Comparison of ENCODE assay signal across 23 cellular contexts in genomic region chr18:12281861-12282260, GRCh38. TPM values are rescaled to one million over a fixed set of nuclear protein-coding genes. Genes with fewer than 3 reads are reported as not detected.
DNase-seq lines count a peak whose midpoint lies in the region; ATAC-seq and TF ChIP-seq lines count a peak whose summit lies in the region.
"Had no signal": no experiment of that assay in that cellular context is flagged by ENCODE, and none has a peak within 500 bp of the region (broad histone marks: within the 10 kb centered on the region; RNA-seq: fewer than 3 reads in every experiment).

No MANE protein-coding gene starts in this region.

- H3K18ac ChIP-seq in mesenchymal stem cell (ENCODE audit: low read depth in 1 of 2, low read length in 2 of 2), result peak overlapping the region; percentile 29 to 70

- H3F3A ChIP-seq in smooth muscle cell (ENCODE audit: low read depth), result peaks cover 7% of the 10 kb centered on the region

- H3K27ac ChIP-seq in HCT116 (ENCODE audit: low read depth, low read length) (no peak overlapping the region), ascending aorta (peak overlapping the region; percentile 35 to 59), mesenchymal stem cell (ENCODE audit: low read length, poor library complexity, severe bottlenecking) (no peak overlapping the region), smooth muscle cell (ENCODE audit: low read depth) (peak overlapping the region; percentile 91), caudate nucleus (ENCODE audit: low read depth, low read length) (no peak overlapping the region)
- H3K27ac ChIP-seq: SK-N-MC, tibial nerve had no signal

- no peaks in the 10 kb centered on the region for H3K36me3 ChIP-seq in HCT116 (ENCODE audit: control insufficient read depth in 1 of 2, insufficient read depth in 2 of 2, low read length in 2 of 2)
- H3K36me3 ChIP-seq in ascending aorta, result no peaks in the 10 kb centered on the region
- H3K36me3 ChIP-seq in mesenchymal stem cell (ENCODE audit: control insufficient read depth in 1 of 2, insufficient read depth in 2 of 2, low read depth in 1 of 2, low read length in 2 of 2), result no peaks in the 10 kb centered on the region
- no peaks in the 10 kb centered on the region for H3K36me3 ChIP-seq in smooth muscle cell (ENCODE audit: low read depth)
- H3K36me3 ChIP-seq: BE2C, tibial nerve had no signal

- CTCF ChIA-PET in HCT116 (lab: Charles Lee), result interaction anchor here (2.6 to 3.8 kb wide), 2 partner anchors 10 kb away, joined by 13 to 32 read pairs; no protein-coding TSS in a partner anchor

- H3K9me3 ChIP-seq in HCT116 (ENCODE audit: control insufficient read depth in 1 of 2, insufficient read depth in 1 of 2, low read depth in 1 of 2, low read length in 2 of 2) (no peaks in the 10 kb centered on the region), ascending aorta (no peaks in the 10 kb centered on the region), mesenchymal stem cell (ENCODE audit: control insufficient read depth, low read length) (no peaks in the 10 kb centered on the region), smooth muscle cell (replicated peaks; ENCODE audit: low read depth) (no peaks in the 10 kb centered on the region)
- H3K9me3 ChIP-seq: BE2C, tibial nerve had no signal

- peaks cover 2% of the 10 kb centered on the region for H3K79me1 ChIP-seq in mesenchymal stem cell (replicated peaks; ENCODE audit: low read length, poor library complexity, severe bottlenecking)

- TF ChIP-seq CTCF in HCT116 (IDR thresholded peaks at IDR 0.05 in 2 of 3, conservative IDR thresholded peaks at IDR 0.05 in 1 of 3; ENCODE audit: borderline replicate concordance in 1 of 3, insufficient read depth in 1 of 3, low read depth in 2 of 3, low read length in 2 of 3) (no peak), ascending aorta (IDR thresholded peaks at IDR 0.05) (no peak), smooth muscle cell (IDR thresholded peaks at IDR 0.05; ENCODE audit: borderline replicate concordance, insufficient read depth, poor library complexity, severe bottlenecking) (no peak)

- H2AFZ ChIP-seq in HCT116 (ENCODE audit: low read depth, low read length, poor library complexity, severe bottlenecking), result no peak overlapping the region
- no peak overlapping the region for H2AFZ ChIP-seq in mesenchymal stem cell (ENCODE audit: low read depth, low read length)
- no peak overlapping the region for H2AFZ ChIP-seq in smooth muscle cell (ENCODE audit: low read depth)

- peaks cover 25% of the 10 kb centered on the region for H3K27me3 Mint-ChIP-seq in activated naive CD8-positive, alpha-beta T cell treated with anti-CD3 and anti-CD28 coated beads for 36 hours

- POLR2A ChIA-PET in HCT116 (lab: Charles Lee), result interaction anchor here (3.2 kb wide), 1 partner anchor 10 kb away, joined by 11 read pairs; no protein-coding TSS in a partner anchor

- no peak overlapping the region for H3K4ac ChIP-seq in mesenchymal stem cell (ENCODE audit: low read depth in 1 of 2, low read length in 2 of 2)

- H2BK12ac ChIP-seq in mesenchymal stem cell (ENCODE audit: low read length in 2 of 2), result peak overlapping the region; percentile 25 to 82

- no peak for TF ChIP-seq RAD21 in HCT116 (IDR thresholded peaks at IDR 0.05; ENCODE audit: low read depth)

- no peak overlapping the region for H3K4me3 Mint-ChIP-seq in activated naive CD8-positive, alpha-beta T cell treated with anti-CD3 and anti-CD28 coated beads for 36 hours
- H3K4me3 Mint-ChIP-seq: dendritic cell treated with granulocyte-macrophage colony-stimulating factor and Interleukin-4, amounts not matched to agents 40 ng/mL and 50 ng/mL, for 4 days; stimulated activated naive B cell treated with anti-CD40 and anti-IgM and Interleukin-4, amounts not matched to agents 10 μg/mL and 1 μg/mL and 100 μg/mL, for 72 hours had no signal

- peak overlapping the region; percentile 87 for H2BK15ac ChIP-seq in mesenchymal stem cell (ENCODE audit: low read depth, poor library complexity, severe bottlenecking)

- H2BK120ac ChIP-seq in mesenchymal stem cell (ENCODE audit: low read depth, low read length), result peak overlapping the region; percentile 73

- no peaks in the 10 kb centered on the region for H3K9me3 Mint-ChIP-seq in activated naive CD8-positive, alpha-beta T cell treated with anti-CD3 and anti-CD28 coated beads for 36 hours
- H3K9me3 Mint-ChIP-seq: dendritic cell treated with granulocyte-macrophage colony-stimulating factor and Interleukin-4, amounts not matched to agents 40 ng/mL and 50 ng/mL, for 4 days; stimulated activated naive B cell treated with anti-CD40 and anti-IgM and Interleukin-4, amounts not matched to agents 10 μg/mL and 1 μg/mL and 100 μg/mL, for 72 hours had no signal

- H3K4me2 ChIP-seq in HCT116 (ENCODE audit: low read length) (peak overlapping the region; percentile 38; the same call in 1 of the 2 replicates), mesenchymal stem cell (ENCODE audit: low read length, poor library complexity, severe bottlenecking) (no peak overlapping the region), smooth muscle cell (peak overlapping the region; percentile 37)

- no CpG with 5 or more reads among the region's 1 CpG for WGBS in mesenchymal stem cell
- WGBS in smooth muscle cell (ENCODE audit: low lambda C conversion rate), result 14% methylated on average over 1 of the region's 1 CpG

- no peak for TF ChIP-seq POLR2A in HCT116 (IDR thresholded peaks at IDR 0.05; ENCODE audit: borderline replicate concordance, extremely low read depth, insufficient read depth, insufficient read length)

- H3K27ac Mint-ChIP-seq in activated naive CD8-positive, alpha-beta T cell treated with anti-CD3 and anti-CD28 coated beads for 36 hours, result no peak overlapping the region
- H3K27ac Mint-ChIP-seq: dendritic cell treated with granulocyte-macrophage colony-stimulating factor and Interleukin-4, amounts not matched to agents 40 ng/mL and 50 ng/mL, for 4 days; stimulated activated naive B cell treated with anti-CD40 and anti-IgM and Interleukin-4, amounts not matched to agents 10 μg/mL and 1 μg/mL and 100 μg/mL, for 72 hours had no signal

- H4K20me1 ChIP-seq in HCT116 (ENCODE audit: insufficient read depth) (no peaks in the 10 kb centered on the region), smooth muscle cell (ENCODE audit: low read depth) (no peaks in the 10 kb centered on the region)

- H3K23ac ChIP-seq in mesenchymal stem cell (ENCODE audit: low read length in 2 of 2), result no peak overlapping the region

- peak overlapping the region; percentile 70 for H4K91ac ChIP-seq in mesenchymal stem cell (ENCODE audit: low read length)

- no peaks in the 10 kb centered on the region for H3K27me3 ChIP-seq in HCT116 (ENCODE audit: insufficient read depth, low read length)
- no peaks in the 10 kb centered on the region for H3K27me3 ChIP-seq in ascending aorta
- no peaks in the 10 kb centered on the region for H3K27me3 ChIP-seq in mesenchymal stem cell (ENCODE audit: control insufficient read depth in 1 of 2, insufficient read depth in 1 of 2, low read length in 2 of 2)
- H3K27me3 ChIP-seq in smooth muscle cell (ENCODE audit: low read depth), result no peaks in the 10 kb centered on the region
- H3K27me3 ChIP-seq: BE2C, tibial nerve had no signal

- ATAC-seq in HCT116, result no peak
- ATAC-seq: activated CD4-positive, CD25-positive, alpha-beta regulatory T cell treated with anti-CD3 and anti-CD28 coated beads, Interleukin-2, amount 50 U/mL, for 24 hours; K562; left colon; stimulated activated naive B cell treated with anti-CD40 and anti-IgM and Interleukin-4, amounts not matched to agents 10 μg/mL and 1 μg/mL and 100 μg/mL, for 72 hours had no signal

- H3K4me1 ChIP-seq in HCT116 (ENCODE audit: control insufficient read depth in 1 of 2, insufficient read depth in 2 of 2, low read length in 2 of 2), result peaks cover 11 to 32% of the 10 kb centered on the region in 2 experiments
- H3K4me1 ChIP-seq in ascending aorta, result peaks cover 3 to 21% of the 10 kb centered on the region in 2 donors
- H3K4me1 ChIP-seq in mesenchymal stem cell (ENCODE audit: control insufficient read depth, insufficient read depth, low read depth, low read length), result peaks cover 31% of the 10 kb centered on the region
- H3K4me1 ChIP-seq in smooth muscle cell (ENCODE audit: low read depth), result peaks cover 22% of the 10 kb centered on the region
- H3K4me1 ChIP-seq: BE2C had no signal

- no peaks in the 10 kb centered on the region for H3K79me2 ChIP-seq in HCT116 (ENCODE audit: insufficient read depth, low read length)
- H3K79me2 ChIP-seq in smooth muscle cell (ENCODE audit: low read depth), result no peaks in the 10 kb centered on the region

- H2AK5ac ChIP-seq in mesenchymal stem cell (ENCODE audit: low read length, severe bottlenecking), result peak overlapping the region; percentile 95

- H3K14ac ChIP-seq in mesenchymal stem cell (ENCODE audit: low read length in 2 of 2), result peak overlapping the region in 1 of 2 experiments; percentile 53

- H3K9ac ChIP-seq in HCT116 (ENCODE audit: low read length) (no peak overlapping the region), mesenchymal stem cell (ENCODE audit: low read length) (peak overlapping the region; percentile 78), smooth muscle cell (ENCODE audit: low read depth) (peak overlapping the region; percentile 79)

- no TSS peak for BruUV-seq in HCT116 (replicated peaks; lab: Mats Ljungman, UMichigan)

- no peak overlapping the region for H4K8ac ChIP-seq in mesenchymal stem cell (ENCODE audit: low read length)

- H3K4me3 ChIP-seq in HCT116 (replicated peaks in 1 of 2; ENCODE audit: low read depth in 1 of 2, low read length in 2 of 2) (no peak overlapping the region), ascending aorta (no peak overlapping the region), mesenchymal stem cell (ENCODE audit: insufficient read depth in 1 of 2, low read depth in 1 of 2, low read length in 2 of 2) (peak overlapping the region in 1 of 2 experiments; percentile 31), smooth muscle cell (no peak overlapping the region)
- H3K4me3 ChIP-seq: K562, SK-N-MC, tibial nerve had no signal

- no peak for DNase-seq in HCT116 (ENCODE audit: low read depth, low spot score)
- DNase-seq in ascending aorta (ENCODE audit: low spot score in 2 of 2), result no peak
- no peak for DNase-seq in mesenchymal stem cell
- no peak for DNase-seq in smooth muscle cell (lab: John Stamatoyannopoulos, UW; ENCODE audit: unreplicated experiment)
- DNase-seq in activated naive CD8-positive, alpha-beta T cell treated with anti-CD3 and anti-CD28 coated beads for 36 hours, result no peak
- DNase-seq in caudate nucleus (lab: John Stamatoyannopoulos, UW), result no peak
- DNase-seq in COLO668 (lab: John Stamatoyannopoulos, UW; ENCODE audit: unreplicated experiment), result no peak
- DNase-seq: activated CD8-positive, alpha-beta memory T cell treated with anti-CD3 and anti-CD28 coated beads for 24 hours; activated naive CD4-positive, alpha-beta T cell treated with anti-CD3 and anti-CD28 coated beads, Interleukin-2, amount 50 U/mL, for 16 hours; activated T-cell treated with anti-CD3 and anti-CD28 coated beads, Interleukin-2, amount 50 U/mL, for 48 hours; BE2C; GDM1; left colon; MV-4-11; NCI-H1930; NCI-H345; stimulated activated naive B cell treated with anti-CD40 and anti-IgM and Interleukin-4, amounts not matched to agents 10 μg/mL and 1 μg/mL and 100 μg/mL, for 72 hours had no signal

- intact Hi-C loops in HCT116 (cut with micrococcal nuclease), result loop anchor here (5.0 kb wide), 1 partner anchor 380 kb away; no protein-coding TSS in a partner anchor
- intact Hi-C loops in ascending aorta (cut with DNase I), result loop anchor here (10.0 kb wide), 1 partner anchor 1223 kb away; no protein-coding TSS in a partner anchor

- H3K4me1 Mint-ChIP-seq in activated naive CD8-positive, alpha-beta T cell treated with anti-CD3 and anti-CD28 coated beads for 36 hours, result no peaks in the 10 kb centered on the region

- no peaks in the 10 kb centered on the region for H3K9me2 ChIP-seq in HCT116 (ENCODE audit: insufficient read depth)

- H2BK5ac ChIP-seq in mesenchymal stem cell (ENCODE audit: low read depth, low read length, poor library complexity, severe bottlenecking), result no peak overlapping the region

- RAD21 ChIA-PET in HCT116 (lab: Charles Lee; ENCODE audit: low non-redundant PET in 1 of 2, low total read pairs in 2 of 2, uncharacterized antibody in 2 of 2, unreplicated experiment in 2 of 2), result no interaction called here

- no peaks in the 10 kb centered on the region for H3K36me3 Mint-ChIP-seq in activated naive CD8-positive, alpha-beta T cell treated with anti-CD3 and anti-CD28 coated beads for 36 hours
- H3K36me3 Mint-ChIP-seq: stimulated activated naive B cell treated with anti-CD40 and anti-IgM and Interleukin-4, amounts not matched to agents 10 μg/mL and 1 μg/mL and 100 μg/mL, for 72 hours had no signal

RNA-seq across cellular contexts. Expression of gene TUBB6, which starts 26.2 kb away (rescaled TPM):
- total RNA-seq in HCT116 (2021; ENCODE audit: unreplicated experiment) (87.4 TPM), ascending aorta (800 TPM), smooth muscle cell (344 and 460 TPM in 2 replicates)
- polyA plus RNA-seq in HCT116 (2012), result 153 and 183 TPM in 2 replicates
- polyA plus RNA-seq in mesenchymal stem cell (2013, experiment 1 of 2), result 234 TPM
- 237 TPM for polyA plus RNA-seq in mesenchymal stem cell (2013, experiment 2 of 2)
- polyA plus RNA-seq in smooth muscle cell, result 345 and 359 TPM in 2 replicates
- total RNA-seq in activated naive CD8-positive, alpha-beta T cell treated with anti-CD3 and anti-CD28 coated beads for 36 hours, result 10 to 100 TPM; 11.1 to 11.6 TPM

RNA-seq across cellular contexts. Expression of gene CIDEA, which starts 27.7 kb away (rescaled TPM):
- total RNA-seq in HCT116 (2021; ENCODE audit: unreplicated experiment) (not detected), ascending aorta (not detected), smooth muscle cell (not detected in 2 replicates)
- not detected in 2 replicates for polyA plus RNA-seq in HCT116 (2012)
- not detected for polyA plus RNA-seq in mesenchymal stem cell (2013, experiment 1 of 2)
- polyA plus RNA-seq in mesenchymal stem cell (2013, experiment 2 of 2), result not detected
- polyA plus RNA-seq in smooth muscle cell, result 0.30 TPM in 1 of 2 replicates, not detected in the other
- total RNA-seq in activated naive CD8-positive, alpha-beta T cell treated with anti-CD3 and anti-CD28 coated beads for 36 hours, result not detected
- total RNA-seq: K562, mononuclear cell had no signal
- polyA plus RNA-seq: K562 had no signal

Comparison
In these comparisons a context has a peak if more than half of its experiments do, and no peak if none do; other contexts are left out.
1. H3K27ac ChIP-seq: peak in ascending aorta (2 of 2) and smooth muscle cell (single experiment); none in HCT116 (single experiment), mesenchymal stem cell (single experiment) and caudate nucleus (single experiment).